In the genomic region with DNA sequence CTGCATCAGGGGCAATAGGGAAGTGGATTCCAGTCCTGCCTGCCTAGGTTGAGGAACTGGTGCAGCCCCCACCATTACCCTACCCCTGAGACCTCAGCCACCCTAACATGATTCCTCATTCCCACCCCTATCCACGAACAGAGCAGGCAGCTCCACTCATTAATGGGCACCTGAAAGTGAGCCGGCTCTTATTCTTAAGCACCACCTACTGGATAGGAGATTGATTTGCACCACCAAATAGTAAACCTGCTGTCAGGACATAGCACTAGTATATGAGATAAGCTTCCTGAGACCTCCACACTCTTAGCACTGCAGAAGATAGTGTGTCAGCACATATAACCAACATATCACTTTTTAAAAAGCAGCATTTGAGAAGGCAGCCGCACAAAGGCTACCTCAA, we compare ENCODE assay signal across 24 cellular contexts.
DNase-seq lines count a peak whose midpoint lies in the region; ATAC-seq, FAIRE-seq and TF ChIP-seq lines count a peak whose summit lies in the region.
"Had no signal": no experiment of that assay in that cellular context is flagged by ENCODE, and none has a peak within 500 bp of the region (broad histone marks: within the 10 kb centered on the region; RNA-seq: fewer than 3 reads in every experiment).

No MANE protein-coding gene starts in this region.

- no peak for TF ChIP-seq RAD21 in K562 (CRISPR knock-in tag; conservative IDR thresholded peaks at IDR 0.05 in 1 of 2, IDR thresholded peaks at IDR 0.05 in 1 of 2)

- POLR2A ChIA-PET in K562 (lab: Yijun Ruan, JAX) = no interaction called here

- TF ChIP-seq CTCF in KMS-11 (conservative IDR thresholded peaks at IDR 0.05; ENCODE audit: low read depth, low read length) (0 out of 2 replicates have a peak, but pooled peaks have one; percentile 15), K562 (IDR thresholded peaks at IDR 0.05 in 2 of 3, conservative IDR thresholded peaks at IDR 0.05 in 1 of 3; ENCODE audit: insufficient read depth in 2 of 3, low read depth in 1 of 3, low read length in 3 of 3) (no peak), uterus (IDR thresholded peaks at IDR 0.05) (no peak)

- WGBS in K562 (ENCODE audit: insufficient coverage, low coverage, missing lambda C conversion rate) = 51% methylated on average over 3 of the region's 3 CpGs

- H3K9me3 ChIP-seq in K562 (replicated peaks; ENCODE audit: control insufficient read depth, insufficient read depth, low read depth, low read length) = peaks cover 9% of the 10 kb centered on the region
- H3K9me3 ChIP-seq in uterus = no peaks in the 10 kb centered on the region
- H3K9me3 ChIP-seq: colonic mucosa had no signal

- H4K20me1 ChIP-seq in KMS-11 (ENCODE audit: insufficient read depth) (no peaks in the 10 kb centered on the region), K562 (replicated peaks; ENCODE audit: control insufficient read depth, insufficient read depth, low read length) (no peaks in the 10 kb centered on the region)

- no peaks in the 10 kb centered on the region for H3K9me1 ChIP-seq in K562 (ENCODE audit: control insufficient read depth, insufficient read depth, low read length)

- H3K27ac ChIP-seq in KMS-11 = no peak overlapping the region
- no peak overlapping the region for H3K27ac ChIP-seq in K562 (ENCODE audit: extremely low read depth, low read depth, low read length)
- H3K27ac ChIP-seq in uterus = no peak overlapping the region
- H3K27ac ChIP-seq: colonic mucosa, heart right ventricle, tibial artery had no signal

- H2AFZ ChIP-seq in KMS-11 (ENCODE audit: low read depth) (no peak overlapping the region), K562 (ENCODE audit: low read depth, low read length) (no peak overlapping the region)

- CTCF ChIA-PET in K562 (lab: Yijun Ruan, JAX; ENCODE audit: low intra/inter-chr PET ratio) = no interaction called here

- no peaks in the 10 kb centered on the region for H3K27me3 ChIP-seq in KMS-11 (ENCODE audit: insufficient read depth, low read depth)
- H3K27me3 ChIP-seq in K562 (ENCODE audit: control insufficient read depth in 2 of 2, insufficient read depth in 2 of 2, low read length in 2 of 2) = no peaks in the 10 kb centered on the region
- H3K27me3 ChIP-seq in uterus = no peaks in the 10 kb centered on the region
- H3K27me3 ChIP-seq: colonic mucosa, heart right ventricle, tibial artery had no signal

- H3K4me3 ChIP-seq in KMS-11 (IDR thresholded peaks at IDR 0.05; ENCODE audit: insufficient read depth, low read depth, low read length) = no peak overlapping the region
- no peak overlapping the region for H3K4me3 ChIP-seq in K562
- H3K4me3 ChIP-seq in uterus = no peak overlapping the region
- H3K4me3 ChIP-seq: colonic mucosa, heart right ventricle, tibial artery had no signal

- H3K79me2 ChIP-seq in KMS-11 (ENCODE audit: insufficient read depth, low read depth) (no peaks in the 10 kb centered on the region), K562 (ENCODE audit: control insufficient read depth, insufficient read depth, low read length) (0 out of 3 replicates have a peak, but pooled peaks cover 2% of the 10 kb centered on the region)

- H3K36me3 ChIP-seq in KMS-11 (ENCODE audit: insufficient read depth) = no peaks in the 10 kb centered on the region
- no peaks in the 10 kb centered on the region; the same call in 2 of the 3 replicates for H3K36me3 ChIP-seq in K562 (ENCODE audit: control insufficient read depth, insufficient read depth, low read length)
- H3K36me3 ChIP-seq in uterus = no peaks in the 10 kb centered on the region
- H3K36me3 ChIP-seq: colonic mucosa, heart right ventricle, tibial artery had no signal

- TF ChIP-seq POLR2A in K562 (conservative IDR thresholded peaks at IDR 0.05) = no peak
- TF ChIP-seq POLR2A in uterus (IDR thresholded peaks at IDR 0.05) = no peak

- H3K4me2 ChIP-seq in KMS-11 = no peak overlapping the region
- no peak overlapping the region for H3K4me2 ChIP-seq in K562 (ENCODE audit: insufficient read depth, low read length)

- no peak overlapping the region for H3K9ac ChIP-seq in KMS-11
- no peak overlapping the region for H3K9ac ChIP-seq in K562 (ENCODE audit: insufficient read depth in 1 of 2, low read depth in 2 of 2, low read length in 2 of 2)

- TF ChIP-seq EP300 in K562 (IDR thresholded peaks at IDR 0.05; ENCODE audit: low read length) = no peak

- H3K4me1 ChIP-seq in KMS-11 (ENCODE audit: low read depth, poor library complexity, severe bottlenecking) = no peaks in the 10 kb centered on the region
- H3K4me1 ChIP-seq in K562 (replicated peaks in 1 of 2; ENCODE audit: control insufficient read depth in 2 of 2, insufficient read depth in 2 of 2, low read length in 2 of 2) = no peaks in the 10 kb centered on the region
- H3K4me1 ChIP-seq in uterus = no peaks in the 10 kb centered on the region
- H3K4me1 ChIP-seq: colonic mucosa, heart right ventricle, tibial artery had no signal

- DNase-seq in ELF-1 (ENCODE audit: low read depth, low spot score) (peak; percentile 4), K562 (ENCODE audit: extremely low read depth in 1 of 4, low spot score in 3 of 4) (no peak), iPS-NIHi7 (ENCODE audit: extremely low spot score) (peak; percentile 53), CD1c-positive myeloid dendritic cell (ENCODE audit: extremely low spot score) (no peak), uterus (no peak), NCI-H1105 (lab: John Stamatoyannopoulos, UW) (no peak)
- DNase-seq: activated B cell treated with CpG ODN at 0.5 μM for 24 hours; activated CD8-positive, alpha-beta T cell treated with anti-CD3 and anti-CD28 coated beads, Interleukin-2, amount 10 ng/mL, durations not matched to agents 7 days and 5 days; activated T-cell treated with anti-CD3 and anti-CD28 coated beads, Interleukin-2, amount 50 U/mL, for 48 hours; AML-193; colonic mucosa; heart right ventricle; kidney; NCI-H187; NCI-H446; Right ventricle myocardium superior; stimulated activated CD4-positive, alpha-beta T cell treated with anti-CD3 and anti-CD28 coated beads, Interleukin-2, amount 100 ng/mL, for 24 hours; stimulated activated naive CD8-positive, alpha-beta T cell treated with anti-CD3 and anti-CD28 coated beads, Interleukin-15, Interleukin-2, amounts not matched to agents 100 U/mL and 50 U/mL, for 24 hours; T-helper 17 cell; tibial artery had no signal

- in situ Hi-C loops in K562 (cut with MboI) = no loop called here

- BruUV-seq in K562 (replicated peaks; lab: Mats Ljungman, UMichigan) = no TSS peak

- intact Hi-C loops in K562 (cut with micrococcal nuclease) (no loop called here), uterus (cut with DNase I; ENCODE audit: low total_unique reads) (no loop called here)

- FAIRE-seq in K562 (lab: Jason Lieb, UNC) = no peak
- FAIRE-seq: endometrium, kidney had no signal

- peak; percentile 44; the same call in 1 of the 3 replicates for ATAC-seq in K562
- ATAC-seq: activated CD8-positive, alpha-beta T cell treated with anti-CD3 and anti-CD28 coated beads, Interleukin-2, amount 10 ng/mL, durations not matched to agents 7 days and 5 days; activated naive CD4-positive, alpha-beta T cell treated with anti-CD3 and anti-CD28 coated beads, Interleukin-2, amount 50 U/mL, for 72 hours; heart right ventricle; natural killer cell treated with Interleukin-12 subunit alpha and Interleukin-12 subunit beta and Interleukin-15 and Interleukin-18, amount 100 ng/mL, for 72 hours; stimulated activated naive CD8-positive, alpha-beta T cell treated with anti-CD3 and anti-CD28 coated beads, Interleukin-15, Interleukin-2, amounts not matched to agents 100 U/mL and 50 U/mL, for 24 hours; T-helper 17 cell had no signal

TF ChIP-seq in K562, 482 proteins besides CTCF, POLR2A, EP300 and RAD21 (continues in another document):
- TF ChIP-seq, protein P1, sequence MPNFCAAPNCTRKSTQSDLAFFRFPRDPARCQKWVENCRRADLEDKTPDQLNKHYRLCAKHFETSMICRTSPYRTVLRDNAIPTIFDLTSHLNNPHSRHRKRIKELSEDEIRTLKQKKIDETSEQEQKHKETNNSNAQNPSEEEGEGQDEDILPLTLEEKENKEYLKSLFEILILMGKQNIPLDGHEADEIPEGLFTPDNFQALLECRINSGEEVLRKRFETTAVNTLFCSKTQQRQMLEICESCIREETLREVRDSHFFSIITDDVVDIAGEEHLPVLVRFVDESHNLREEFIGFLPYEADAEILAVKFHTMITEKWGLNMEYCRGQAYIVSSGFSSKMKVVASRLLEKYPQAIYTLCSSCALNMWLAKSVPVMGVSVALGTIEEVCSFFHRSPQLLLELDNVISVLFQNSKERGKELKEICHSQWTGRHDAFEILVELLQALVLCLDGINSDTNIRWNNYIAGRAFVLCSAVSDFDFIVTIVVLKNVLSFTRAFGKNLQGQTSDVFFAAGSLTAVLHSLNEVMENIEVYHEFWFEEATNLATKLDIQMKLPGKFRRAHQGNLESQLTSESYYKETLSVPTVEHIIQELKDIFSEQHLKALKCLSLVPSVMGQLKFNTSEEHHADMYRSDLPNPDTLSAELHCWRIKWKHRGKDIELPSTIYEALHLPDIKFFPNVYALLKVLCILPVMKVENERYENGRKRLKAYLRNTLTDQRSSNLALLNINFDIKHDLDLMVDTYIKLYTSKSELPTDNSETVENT (CRISPR knock-in tag; IDR thresholded peaks at IDR 0.05) = no peak
- TF ChIP-seq SMARCE1 (IDR thresholded peaks at IDR 0.05) = no peak
- TF ChIP-seq ZNF785 (CRISPR knock-in tag; IDR thresholded peaks at IDR 0.05) = no peak
- TF ChIP-seq, protein P2, sequence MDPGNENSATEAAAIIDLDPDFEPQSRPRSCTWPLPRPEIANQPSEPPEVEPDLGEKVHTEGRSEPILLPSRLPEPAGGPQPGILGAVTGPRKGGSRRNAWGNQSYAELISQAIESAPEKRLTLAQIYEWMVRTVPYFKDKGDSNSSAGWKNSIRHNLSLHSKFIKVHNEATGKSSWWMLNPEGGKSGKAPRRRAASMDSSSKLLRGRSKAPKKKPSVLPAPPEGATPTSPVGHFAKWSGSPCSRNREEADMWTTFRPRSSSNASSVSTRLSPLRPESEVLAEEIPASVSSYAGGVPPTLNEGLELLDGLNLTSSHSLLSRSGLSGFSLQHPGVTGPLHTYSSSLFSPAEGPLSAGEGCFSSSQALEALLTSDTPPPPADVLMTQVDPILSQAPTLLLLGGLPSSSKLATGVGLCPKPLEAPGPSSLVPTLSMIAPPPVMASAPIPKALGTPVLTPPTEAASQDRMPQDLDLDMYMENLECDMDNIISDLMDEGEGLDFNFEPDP (CRISPR knock-in tag; IDR thresholded peaks at IDR 0.05) = no peak
- no peak for TF ChIP-seq POU5F1 (IDR thresholded peaks at IDR 0.05; ENCODE audit: borderline replicate concordance, low read depth, low read length, partially characterized antibody)
- no peak for TF ChIP-seq HMGN3 (IDR thresholded peaks at IDR 0.05; ENCODE audit: borderline replicate concordance, extremely low read depth, insufficient read length, low read depth, low read length)

Comparison
In these comparisons a context has a peak if more than half of its experiments do, and no peak if none do; other contexts are left out.
1. DNase-seq: peak in ELF-1 (single experiment) and iPS-NIHi7 (single experiment); none in K562 (0 of 4), CD1c-positive myeloid dendritic cell (single experiment), uterus (0 of 2) and NCI-H1105 (single experiment).